10 cellular contexts compared by ENCODE assay signal in genomic region chr12:47236109-47236714, GRCh38.
A peak's percentile ranks its signal among the peaks of the same experiment; 100 is the strongest.
DNase-seq lines count a peak whose midpoint lies in the region; ATAC-seq lines count a peak whose summit lies in the region.
"Had no signal": no experiment of that assay in that cellular context is flagged by ENCODE, and none has a peak within 500 bp of the region (broad histone marks: within the 10 kb centered on the region; RNA-seq: fewer than 3 reads in every experiment).

No MANE protein-coding gene starts in this region.

- H3K4me3 ChIP-seq in SJSA1, result no peak overlapping the region
- no peak overlapping the region for H3K4me3 ChIP-seq in skeletal muscle cell (ENCODE audit: low read depth, low read length)

- H3K27me3 Mint-ChIP-seq in activated CD4-positive, alpha-beta memory T cell treated with anti-CD3 and anti-CD28 coated beads, Interleukin-2, amount 10 ng/mL, durations not matched to agents 7 days and 5 days, result no peaks in the 10 kb centered on the region
- no peaks in the 10 kb centered on the region for H3K27me3 Mint-ChIP-seq in activated CD4-positive, alpha-beta memory T cell treated with anti-CD3 and anti-CD28 coated beads for 36 hours
- H3K27me3 Mint-ChIP-seq: B cell had no signal

- peaks cover 15% of the 10 kb centered on the region for H3K4me1 ChIP-seq in SJSA1 (replicated peaks)

- H3K27ac Mint-ChIP-seq in activated CD4-positive, alpha-beta memory T cell treated with anti-CD3 and anti-CD28 coated beads, Interleukin-2, amount 10 ng/mL, durations not matched to agents 7 days and 5 days, result peak overlapping the region; percentile 19
- no peak overlapping the region for H3K27ac Mint-ChIP-seq in activated CD4-positive, alpha-beta memory T cell treated with anti-CD3 and anti-CD28 coated beads for 36 hours
- H3K27ac Mint-ChIP-seq: B cell had no signal

- no peak overlapping the region for H3K4me3 Mint-ChIP-seq in activated CD4-positive, alpha-beta memory T cell treated with anti-CD3 and anti-CD28 coated beads, Interleukin-2, amount 10 ng/mL, durations not matched to agents 7 days and 5 days
- no peak overlapping the region for H3K4me3 Mint-ChIP-seq in activated CD4-positive, alpha-beta memory T cell treated with anti-CD3 and anti-CD28 coated beads for 36 hours
- H3K4me3 Mint-ChIP-seq: B cell had no signal

- H3K27ac ChIP-seq in SJSA1, result peak overlapping the region; percentile 78

- intact Hi-C loops in activated CD4-positive, alpha-beta memory T cell treated with anti-CD3 and anti-CD28 coated beads for 36 hours (cut with micrococcal nuclease), result no loop called here

- ATAC-seq in esophagus mucosa, result peak; percentile 68

- peaks cover 39% of the 10 kb centered on the region for H3K4me1 Mint-ChIP-seq in activated CD4-positive, alpha-beta memory T cell treated with anti-CD3 and anti-CD28 coated beads, Interleukin-2, amount 10 ng/mL, durations not matched to agents 7 days and 5 days
- peaks cover 57% of the 10 kb centered on the region for H3K4me1 Mint-ChIP-seq in activated CD4-positive, alpha-beta memory T cell treated with anti-CD3 and anti-CD28 coated beads for 36 hours (ENCODE audit: low read depth)

- no peaks in the 10 kb centered on the region for H3K27me3 ChIP-seq in SJSA1 (replicated peaks)

- peaks cover 6% of the 10 kb centered on the region for H3K9me3 Mint-ChIP-seq in activated CD4-positive, alpha-beta memory T cell treated with anti-CD3 and anti-CD28 coated beads, Interleukin-2, amount 10 ng/mL, durations not matched to agents 7 days and 5 days
- H3K9me3 Mint-ChIP-seq in activated CD4-positive, alpha-beta memory T cell treated with anti-CD3 and anti-CD28 coated beads for 36 hours, result peaks cover 4% of the 10 kb centered on the region

- CTCF ChIA-PET in activated CD4-positive, alpha-beta memory T cell treated with anti-CD3 and anti-CD28 coated beads, Interleukin-2, amount 10 ng/mL, durations not matched to agents 7 days and 5 days (lab: Charles Lee), result no interaction called here
- CTCF ChIA-PET in activated CD4-positive, alpha-beta memory T cell treated with anti-CD3 and anti-CD28 coated beads for 36 hours (lab: Charles Lee), result no interaction called here

- peaks cover 68% of the 10 kb centered on the region for H3K36me3 Mint-ChIP-seq in activated CD4-positive, alpha-beta memory T cell treated with anti-CD3 and anti-CD28 coated beads, Interleukin-2, amount 10 ng/mL, durations not matched to agents 7 days and 5 days (ENCODE audit: low read depth)
- H3K36me3 Mint-ChIP-seq in activated CD4-positive, alpha-beta memory T cell treated with anti-CD3 and anti-CD28 coated beads for 36 hours, result peaks cover 66% of the 10 kb centered on the region

- DNase-seq in activated CD4-positive, alpha-beta memory T cell treated with anti-CD3 and anti-CD28 coated beads, Interleukin-2, amount 10 ng/mL, durations not matched to agents 7 days and 5 days, result no peak
- no peak for DNase-seq in activated CD4-positive, alpha-beta memory T cell treated with anti-CD3 and anti-CD28 coated beads for 36 hours
- DNase-seq in SJSA1 (ENCODE audit: low read depth in 1 of 2, low spot score in 2 of 2) (peak; percentile 79 to 83), skeletal muscle cell (ENCODE audit: low read depth) (peak; percentile 66), Ammon's horn (ENCODE audit: low spot score) (no peak), COLO668 (lab: John Stamatoyannopoulos, UW; ENCODE audit: unreplicated experiment) (no peak), DMS 273 treated with DMSO at 0.1 percent for 48 hours (lab: John Stamatoyannopoulos, UW) (no peak)
- DNase-seq: OCI-M1 had no signal

- H3K9me3 ChIP-seq in SJSA1 (replicated peaks), result no peaks in the 10 kb centered on the region

- POLR2A ChIA-PET in activated CD4-positive, alpha-beta memory T cell treated with anti-CD3 and anti-CD28 coated beads, Interleukin-2, amount 10 ng/mL, durations not matched to agents 7 days and 5 days (lab: Charles Lee), result no interaction called here
- POLR2A ChIA-PET in activated CD4-positive, alpha-beta memory T cell treated with anti-CD3 and anti-CD28 coated beads for 36 hours (lab: Charles Lee), result no interaction called here

- H3K36me3 ChIP-seq in SJSA1, result 0 out of 2 replicates have a peak, but pooled peaks cover 3% of the 10 kb centered on the region

Comparison
In these comparisons a context has a peak if more than half of its experiments do, and no peak if none do; other contexts are left out.
1. DNase-seq: peak in SJSA1 (2 of 2) and skeletal muscle cell (single experiment); none in activated CD4-positive, alpha-beta memory T cell treated with anti-CD3 and anti-CD28 coated beads, Interleukin-2, amount 10 ng/mL, durations not matched to agents 7 days and 5 days (single experiment), activated CD4-positive, alpha-beta memory T cell treated with anti-CD3 and anti-CD28 coated beads for 36 hours (single experiment), Ammon's horn (single experiment), COLO668 (single experiment) and DMS 273 treated with DMSO at 0.1 percent for 48 hours (single experiment).